8 cellular contexts compared by ENCODE assay signal in genomic region chr10:132363921-132364593, GRCh38. TPM values are rescaled to one million over a fixed set of nuclear protein-coding genes. Genes with fewer than 3 reads are reported as not detected.
DNase-seq lines count a peak whose midpoint lies in the region; ATAC-seq and TF ChIP-seq lines count a peak whose summit lies in the region.

No MANE protein-coding gene starts in this region.

- WGBS in upper lobe of left lung, 2 donors: 65 to 68% methylated on average over 16 of the region's 16 CpGs

- H3K9me3 ChIP-seq in right atrium auricular region (no peaks in the 10 kb centered on the region), upper lobe of left lung (no peaks in the 10 kb centered on the region)
- no peaks in the 10 kb centered on the region for H3K9me3 ChIP-seq in CD8-positive, alpha-beta T cell (ENCODE audit: low read length)

- H3K27me3 Mint-ChIP-seq in activated naive CD8-positive, alpha-beta T cell treated with anti-CD3 and anti-CD28 coated beads, Interleukin-2, amount 10 ng/mL, durations not matched to agents 7 days and 5 days: no peaks in the 10 kb centered on the region
- H3K27me3 Mint-ChIP-seq in CD8-positive, alpha-beta T cell (ENCODE audit: low read depth): no peaks in the 10 kb centered on the region

- H3K4me1 ChIP-seq in right atrium auricular region (no peaks in the 10 kb centered on the region), upper lobe of left lung (no peaks in the 10 kb centered on the region)
- H3K4me1 ChIP-seq in CD8-positive, alpha-beta T cell (ENCODE audit: insufficient read depth, low read length): no peaks in the 10 kb centered on the region

- intact Hi-C loops in Right ventricle myocardium superior (cut with DNase I): no loop called here
- intact Hi-C loops in CD8-positive, alpha-beta T cell (cut with DNase I, micrococcal nuclease): no loop called here

- H3K27ac ChIP-seq in right atrium auricular region (no peak overlapping the region), upper lobe of left lung (no peak overlapping the region)
- H3K27ac ChIP-seq in CD8-positive, alpha-beta T cell (ENCODE audit: low read depth, low read length): no peak overlapping the region

- no peak for TF ChIP-seq EP300 in upper lobe of left lung (IDR thresholded peaks at IDR 0.05)

- TF ChIP-seq CTCF in right atrium auricular region (IDR thresholded peaks at IDR 0.05) (no peak), upper lobe of left lung (IDR thresholded peaks at IDR 0.05) (no peak)
- TF ChIP-seq CTCF in CD8-positive, alpha-beta T cell (IDR thresholded peaks at IDR 0.05): no peak

- ATAC-seq in Right ventricle myocardium superior (ENCODE audit: poor library complexity): peak; percentile 63
- peak; percentile 71 for ATAC-seq in activated naive CD8-positive, alpha-beta T cell treated with anti-CD3 and anti-CD28 coated beads, Interleukin-2, amount 10 ng/mL, durations not matched to agents 7 days and 5 days (ENCODE audit: low read depth)
- ATAC-seq in upper lobe of left lung (ENCODE audit: low FRiP score in 2 of 2): peak; percentile 84 to 98
- no peak for ATAC-seq in CD8-positive, alpha-beta T cell
- no peak for ATAC-seq in HG02938 (IDR thresholded peaks at IDR 0.05; ENCODE audit: unreplicated experiment)
- no peak for ATAC-seq in GM18502 (IDR thresholded peaks at IDR 0.05; ENCODE audit: poor library complexity, unreplicated experiment)

- peaks cover 2% of the 10 kb centered on the region for H3K9me3 Mint-ChIP-seq in activated naive CD8-positive, alpha-beta T cell treated with anti-CD3 and anti-CD28 coated beads, Interleukin-2, amount 10 ng/mL, durations not matched to agents 7 days and 5 days
- no peaks in the 10 kb centered on the region for H3K9me3 Mint-ChIP-seq in CD8-positive, alpha-beta T cell

- POLR2A ChIA-PET in activated naive CD8-positive, alpha-beta T cell treated with anti-CD3 and anti-CD28 coated beads, Interleukin-2, amount 10 ng/mL, durations not matched to agents 7 days and 5 days (lab: Charles Lee): no interaction called here
- POLR2A ChIA-PET in CD8-positive, alpha-beta T cell (lab: Charles Lee): no interaction called here

- no peak for TF ChIP-seq POLR2A in upper lobe of left lung (IDR thresholded peaks at IDR 0.05)

- H3K36me3 ChIP-seq in right atrium auricular region: peaks cover 6% of the 10 kb centered on the region
- peaks cover 0 to 27% (median 12%) of the 10 kb centered on the region in 4 donors for H3K36me3 ChIP-seq in upper lobe of left lung
- no peaks in the 10 kb centered on the region for H3K36me3 ChIP-seq in CD8-positive, alpha-beta T cell (ENCODE audit: insufficient read depth, low read length)

- DNase-seq in Right ventricle myocardium superior: peak; percentile 33
- DNase-seq in right atrium auricular region (ENCODE audit: low spot score): no peak
- DNase-seq in activated naive CD8-positive, alpha-beta T cell treated with anti-CD3 and anti-CD28 coated beads, Interleukin-2, amount 10 ng/mL, durations not matched to agents 7 days and 5 days: no peak
- peak in 26 of 51 donors; percentile 3 to 82 (median 33) for DNase-seq in hypothalamus (lab: John Stamatoyannopoulos, UW)
- DNase-seq in upper lobe of left lung: no peak
- DNase-seq in CD8-positive, alpha-beta T cell: no peak

- peaks cover 1% of the 10 kb centered on the region for H3K4me1 Mint-ChIP-seq in activated naive CD8-positive, alpha-beta T cell treated with anti-CD3 and anti-CD28 coated beads, Interleukin-2, amount 10 ng/mL, durations not matched to agents 7 days and 5 days
- no peaks in the 10 kb centered on the region for H3K4me1 Mint-ChIP-seq in CD8-positive, alpha-beta T cell (ENCODE audit: low read depth)

- H3K27ac Mint-ChIP-seq in activated naive CD8-positive, alpha-beta T cell treated with anti-CD3 and anti-CD28 coated beads, Interleukin-2, amount 10 ng/mL, durations not matched to agents 7 days and 5 days: no peak overlapping the region
- H3K27ac Mint-ChIP-seq in CD8-positive, alpha-beta T cell: no peak overlapping the region

- H3K27me3 ChIP-seq in right atrium auricular region (no peaks in the 10 kb centered on the region), upper lobe of left lung (no peaks in the 10 kb centered on the region)
- H3K27me3 ChIP-seq in CD8-positive, alpha-beta T cell (ENCODE audit: insufficient read depth, low read length): no peaks in the 10 kb centered on the region

- peaks cover 8% of the 10 kb centered on the region for H3K36me3 Mint-ChIP-seq in activated naive CD8-positive, alpha-beta T cell treated with anti-CD3 and anti-CD28 coated beads, Interleukin-2, amount 10 ng/mL, durations not matched to agents 7 days and 5 days
- peaks cover 22% of the 10 kb centered on the region for H3K36me3 Mint-ChIP-seq in CD8-positive, alpha-beta T cell

- CTCF ChIA-PET in CD8-positive, alpha-beta T cell (lab: Charles Lee): no interaction called here

- H3K4me3 ChIP-seq in right atrium auricular region (no peak overlapping the region), upper lobe of left lung (no peak overlapping the region)
- no peak overlapping the region for H3K4me3 ChIP-seq in CD8-positive, alpha-beta T cell (ENCODE audit: low read depth, low read length)

- H3K4me3 Mint-ChIP-seq in activated naive CD8-positive, alpha-beta T cell treated with anti-CD3 and anti-CD28 coated beads, Interleukin-2, amount 10 ng/mL, durations not matched to agents 7 days and 5 days: no peak overlapping the region
- H3K4me3 Mint-ChIP-seq in CD8-positive, alpha-beta T cell: no peak overlapping the region

RNA-seq across cellular contexts. Expression of gene LRRC27, which starts 32.1 kb away (rescaled TPM):
- total RNA-seq in Right ventricle myocardium superior: 3.9 TPM
- total RNA-seq in right atrium auricular region: 1 to 10 TPM; 2.6 to 4.6 TPM
- total RNA-seq in activated naive CD8-positive, alpha-beta T cell treated with anti-CD3 and anti-CD28 coated beads, Interleukin-2, amount 10 ng/mL, durations not matched to agents 7 days and 5 days: 1 to 10 TPM; 4.7 to 6.3 TPM
- total RNA-seq in upper lobe of left lung: 100 to 1,000 TPM in 1 of 6 donors, 10 to 100 TPM in 3, 1 to 10 TPM in 2; 7.4 to 110 (median 15.1) TPM
- 1 to 10 TPM in 1 of 2 experiments, under 1 TPM in 1; 0.68 to 3.2 TPM for total RNA-seq in CD8-positive, alpha-beta T cell

RNA-seq across cellular contexts. Expression of gene PWWP2B, which starts 32.9 kb away (rescaled TPM):
- 23.0 TPM for total RNA-seq in Right ventricle myocardium superior
- total RNA-seq in right atrium auricular region: 1 to 10 TPM; 7.7 to 8.1 TPM
- total RNA-seq in activated naive CD8-positive, alpha-beta T cell treated with anti-CD3 and anti-CD28 coated beads, Interleukin-2, amount 10 ng/mL, durations not matched to agents 7 days and 5 days: 10 to 100 TPM; 16.6 to 17.1 TPM
- 10 to 100 TPM; 20.2 to 54.4 (median 32.9) TPM for total RNA-seq in upper lobe of left lung
- 10 to 100 TPM; 25.6 to 27.1 TPM for total RNA-seq in CD8-positive, alpha-beta T cell

RNA-seq across cellular contexts. Expression of gene STK32C, which starts 56.3 kb away (rescaled TPM):
- total RNA-seq in Right ventricle myocardium superior (5.9 TPM), right atrium auricular region (1 to 10 TPM; 2.6 to 3.7 TPM), upper lobe of left lung (10 to 100 TPM in 4 of 6 donors, 1 to 10 TPM in 2; 4.8 to 18.3 (median 15.6) TPM)
- total RNA-seq in activated naive CD8-positive, alpha-beta T cell treated with anti-CD3 and anti-CD28 coated beads, Interleukin-2, amount 10 ng/mL, durations not matched to agents 7 days and 5 days: 10 to 100 TPM; 12.5 TPM
- 1 to 10 TPM; 5.0 to 5.4 TPM for total RNA-seq in CD8-positive, alpha-beta T cell

Comparison
In these comparisons a context has a peak if more than half of its experiments do, and no peak if none do; other contexts are left out.
1. DNase-seq: peak in Right ventricle myocardium superior (single experiment) and hypothalamus (26 of 51); none in right atrium auricular region (single experiment), activated naive CD8-positive, alpha-beta T cell treated with anti-CD3 and anti-CD28 coated beads, Interleukin-2, amount 10 ng/mL, durations not matched to agents 7 days and 5 days (single experiment), upper lobe of left lung (0 of 2) and CD8-positive, alpha-beta T cell (0 of 7).
2. ATAC-seq: peak in Right ventricle myocardium superior (single experiment), activated naive CD8-positive, alpha-beta T cell treated with anti-CD3 and anti-CD28 coated beads, Interleukin-2, amount 10 ng/mL, durations not matched to agents 7 days and 5 days (single experiment) and upper lobe of left lung (2 of 2); none in CD8-positive, alpha-beta T cell (single experiment), HG02938 (single experiment) and GM18502 (single experiment).